Comparison of ENCODE assay signal across 7 cellular contexts in genomic region chr19:36605101-36605838, GRCh38. TPM values are rescaled to one million over a fixed set of nuclear protein-coding genes. Genes with fewer than 3 reads are reported as not detected.
A peak's percentile ranks its signal among the peaks of the same experiment; 100 is the strongest.
DNase-seq lines count a peak whose midpoint lies in the region; ATAC-seq and TF ChIP-seq lines count a peak whose summit lies in the region.

ZNF382 (plus strand) TSS chr19:36605313; CDS start chr19:36609915, 4,602 bp downstream.

- H3K9ac ChIP-seq in neural progenitor cell, result peak within 1 kb of the TSS; percentile 50

- H4K20me1 ChIP-seq in neural progenitor cell (ENCODE audit: low read depth), result no peaks in the 10 kb centered on the region

- peak within 1 kb of the TSS; percentile 94 for H2AFZ ChIP-seq in neural progenitor cell (replicated peaks)

- H3K27me3 Mint-ChIP-seq in neural progenitor cell (ENCODE audit: insufficient read depth, low read depth), result no peaks in the 10 kb centered on the region

- no peaks in the 10 kb centered on the region for H3F3A ChIP-seq in neural progenitor cell (ENCODE audit: low read depth)

- peak within 1 kb of the TSS; percentile 46 for H3K27ac Mint-ChIP-seq in neural progenitor cell

- TF ChIP-seq POLR2A in Peyer's patch (IDR thresholded peaks at IDR 0.05), result peak in 1 of 2 donors; percentile 17
- no peak for TF ChIP-seq POLR2A in stomach (IDR thresholded peaks at IDR 0.05)

- no peak for TF ChIP-seq CTCF in Peyer's patch (IDR thresholded peaks at IDR 0.05)
- TF ChIP-seq CTCF in foreskin keratinocyte (conservative IDR thresholded peaks at IDR 0.05), result no peak
- TF ChIP-seq CTCF in neural progenitor cell (IDR thresholded peaks at IDR 0.05), result no peak
- no peak for TF ChIP-seq CTCF in stomach (IDR thresholded peaks at IDR 0.05)

- DNase-seq in Peyer's patch (peak; percentile 60 to 84 (median 74)), foreskin keratinocyte (peak; percentile 30 to 55), neural progenitor cell (ENCODE audit: low spot score) (peak; percentile 83), stomach (peak; percentile 40)
- peak; percentile 78 for DNase-seq in activated effector memory CD4-positive, alpha-beta T cell treated with Interleukin-2 at 50 U/mL for 16 hours

- ATAC-seq in GM18858 (IDR thresholded peaks at IDR 0.05; ENCODE audit: unreplicated experiment) (peak; percentile 28), HG03097 (IDR thresholded peaks at IDR 0.05; ENCODE audit: low FRiP score, unreplicated experiment) (peak; percentile 57), foreskin keratinocyte (peak; percentile 73)

- peaks cover 10% of the 10 kb centered on the region for H3K4me1 Mint-ChIP-seq in neural progenitor cell

- H3K4me3 ChIP-seq in Peyer's patch (peak within 1 kb of the TSS; percentile 52 to 74 (median 64)), neural progenitor cell (peak within 1 kb of the TSS; percentile 72), stomach (peak within 1 kb of the TSS; percentile 59 to 74 (median 69))

- peaks cover 56% of the 10 kb centered on the region for H3K9me3 Mint-ChIP-seq in neural progenitor cell

- WGBS in stomach, 5 donors, result 0 to 3% (median 2%) methylated on average over 42 to 72 of the region's 72 CpGs

- no peaks in the 10 kb centered on the region for H3K36me3 ChIP-seq in Peyer's patch
- H3K36me3 ChIP-seq in neural progenitor cell, result no peaks in the 10 kb centered on the region
- H3K36me3 ChIP-seq in stomach, result peaks cover 0 to 28% (median 13%) of the 10 kb centered on the region in 4 donors

- peak within 1 kb of the TSS; percentile 88 for H3K4me3 Mint-ChIP-seq in neural progenitor cell

- H3K27ac ChIP-seq in Peyer's patch, result peak within 1 kb of the TSS; percentile 66 to 84 (median 76)
- H3K27ac ChIP-seq in foreskin keratinocyte, result no peak within 1 kb of the TSS
- H3K27ac ChIP-seq in neural progenitor cell, result no peak within 1 kb of the TSS
- peak within 1 kb of the TSS; percentile 40 to 86 (median 76) for H3K27ac ChIP-seq in stomach

- H3K4me1 ChIP-seq in Peyer's patch (peaks cover 0 to 8% (median 0%) of the 10 kb centered on the region in 4 donors), foreskin keratinocyte (no peaks in the 10 kb centered on the region), neural progenitor cell (peaks cover 4% of the 10 kb centered on the region), stomach (peaks cover 0 to 21% (median 12%) of the 10 kb centered on the region in 4 donors)

- TF ChIP-seq EP300 in stomach (IDR thresholded peaks at IDR 0.05), result no peak

- peaks cover 46% of the 10 kb centered on the region for H3K79me2 ChIP-seq in neural progenitor cell (ENCODE audit: low read depth)

- H3K36me3 Mint-ChIP-seq in neural progenitor cell, result peaks cover 46% of the 10 kb centered on the region

- H3K9me3 ChIP-seq in Peyer's patch (peaks cover 0 to 7% (median 0%) of the 10 kb centered on the region in 4 donors), neural progenitor cell (ENCODE audit: low read depth) (no peaks in the 10 kb centered on the region), stomach (peaks cover 7 to 82% (median 36%) of the 10 kb centered on the region in 4 donors)

- H3K27me3 ChIP-seq in Peyer's patch, result no peaks in the 10 kb centered on the region
- H3K27me3 ChIP-seq in foreskin keratinocyte, result no peaks in the 10 kb centered on the region
- H3K27me3 ChIP-seq in neural progenitor cell, result no peaks in the 10 kb centered on the region
- H3K27me3 ChIP-seq in stomach, result peaks cover 0 to 13% (median 0%) of the 10 kb centered on the region in 3 donors

- peak within 1 kb of the TSS; percentile 95 for H3K4me2 ChIP-seq in neural progenitor cell

- intact Hi-C loops in stomach (cut with DNase I; ENCODE audit: low total_unique reads), result no loop called here

RNA-seq across cellular contexts. Expression of gene ZNF382, which starts in this region (rescaled TPM):
- total RNA-seq in Peyer's patch (10 to 100 TPM in 2 of 4 donors, 1 to 10 TPM in 2; 1.2 to 16.5 (median 7.3) TPM), foreskin keratinocyte (4.4 and 5.7 TPM in 2 replicates), neural progenitor cell (ENCODE audit: low replicate concordance) (16.8 and 17.8 TPM in 2 replicates), stomach (10 to 100 TPM in 1 of 5 donors, 1 to 10 TPM in 2, under 1 TPM in 2; 0.29 to 14.0 (median 1.2) TPM)
- polyA plus RNA-seq in foreskin keratinocyte (0.87 and 1.5 TPM in 2 replicates), stomach (1 to 10 TPM in 1 of 3 donors, under 1 TPM in 1, not detected in 1; 0.63 to 1.3 TPM)

Comparison
In these comparisons a context has a peak if more than half of its experiments do, and no peak if none do; other contexts are left out.
1. H3K27ac ChIP-seq: peak in Peyer's patch (4 of 4) and stomach (5 of 5); none in foreskin keratinocyte (single experiment) and neural progenitor cell (single experiment).
2. Peak in every context shown above with its lines, with median percentiles within 50 percentile points of each other: ATAC-seq, DNase-seq and H3K4me3 ChIP-seq.